16 cellular contexts compared by ENCODE assay signal in genomic region chr3:100928638-100929428, GRCh38.
DNase-seq lines count a peak whose midpoint lies in the region; ATAC-seq and TF ChIP-seq lines count a peak whose summit lies in the region.
"Had no signal": no experiment of that assay in that cellular context is flagged by ENCODE, and none has a peak within 500 bp of the region (broad histone marks: within the 10 kb centered on the region; RNA-seq: fewer than 3 reads in every experiment).

No MANE protein-coding gene starts in this region.

- H3K9me3 ChIP-seq in body of pancreas = no peaks in the 10 kb centered on the region
- H3K9me3 ChIP-seq in heart right ventricle = peaks cover 0 to 8% (median 0%) of the 10 kb centered on the region in 11 donors
- H3K9me3 ChIP-seq in suprapubic skin = no peaks in the 10 kb centered on the region
- no peaks in the 10 kb centered on the region for H3K9me3 ChIP-seq in transverse colon
- H3K9me3 ChIP-seq in BE2C = no peaks in the 10 kb centered on the region

- TF ChIP-seq CTCF in body of pancreas (IDR thresholded peaks at IDR 0.05) (no peak), heart right ventricle (IDR thresholded peaks at IDR 0.05) (no peak), suprapubic skin (IDR thresholded peaks at IDR 0.05) (no peak), transverse colon (IDR thresholded peaks at IDR 0.05) (no peak), BE2C (IDR thresholded peaks at IDR 0.05; ENCODE audit: low read depth, low read length) (no peak)

- in situ Hi-C loops in transverse colon (cut with MboI; ENCODE audit: low pct_ligation_motif_present in 1 of 4, low pct_unique_long_range_greater_than_20kb in 1 of 4, low sequenced_read_pairs in 3 of 4) = no loop called here

- H3K4me3 ChIP-seq in body of pancreas = no peak overlapping the region
- no peak overlapping the region for H3K4me3 ChIP-seq in heart right ventricle
- H3K4me3 ChIP-seq in suprapubic skin = no peak overlapping the region
- H3K4me3 ChIP-seq in transverse colon = no peak overlapping the region
- H3K4me3 ChIP-seq in BE2C (ENCODE audit: low read depth, low read length) = no peak overlapping the region
- H3K4me3 ChIP-seq: GM12878, SK-N-MC had no signal

- TF ChIP-seq POLR2A in body of pancreas (IDR thresholded peaks at IDR 0.05) (no peak), suprapubic skin (IDR thresholded peaks at IDR 0.05) (no peak), transverse colon (IDR thresholded peaks at IDR 0.05) (no peak)

- WGBS in body of pancreas, 2 donors = 56 to 58% methylated on average over 6 of the region's 6 CpGs
- 65 to 72% methylated on average over 6 of the region's 6 CpGs for WGBS in heart right ventricle, 2 donors
- WGBS in suprapubic skin = 67% methylated on average over 6 of the region's 6 CpGs
- WGBS in transverse colon (ENCODE audit: low coverage in 1 of 2), 2 donors = 62 to 72% methylated on average over 5 to 6 of the region's 6 CpGs

- TF ChIP-seq EP300 in suprapubic skin (IDR thresholded peaks at IDR 0.05) = no peak
- TF ChIP-seq EP300 in transverse colon (IDR thresholded peaks at IDR 0.05; ENCODE audit: low read depth) = no peak

- intact Hi-C loops in body of pancreas (cut with DNase I) (no loop called here), heart right ventricle (cut with DNase I) (no loop called here), transverse colon (cut with DNase I; ENCODE audit: low total_unique reads) (no loop called here)

- H3K27ac ChIP-seq in body of pancreas (no peak overlapping the region), heart right ventricle (peak overlapping the region in 6 of 10 donors; percentile 14 to 75 (median 37)), suprapubic skin (peak overlapping the region; percentile 51), transverse colon (no peak overlapping the region)
- H3K27ac ChIP-seq: SK-N-MC had no signal

- H3K36me3 ChIP-seq in body of pancreas (replicated peaks in 1 of 2; ENCODE audit: insufficient read depth in 1 of 2, low read depth in 2 of 2) = no peaks in the 10 kb centered on the region
- H3K36me3 ChIP-seq in heart right ventricle = no peaks in the 10 kb centered on the region
- no peaks in the 10 kb centered on the region for H3K36me3 ChIP-seq in suprapubic skin
- H3K36me3 ChIP-seq in transverse colon = no peaks in the 10 kb centered on the region
- no peaks in the 10 kb centered on the region for H3K36me3 ChIP-seq in BE2C

- H3K4me1 ChIP-seq in body of pancreas (no peaks in the 10 kb centered on the region), heart right ventricle (peaks cover 0 to 6% (median 0%) of the 10 kb centered on the region in 9 donors), suprapubic skin (no peaks in the 10 kb centered on the region), transverse colon (no peaks in the 10 kb centered on the region), BE2C (peaks cover 5% of the 10 kb centered on the region)

- ATAC-seq in body of pancreas (peak; percentile 18), heart right ventricle (peak in 6 of 8 donors; percentile 45 to 91 (median 62))
- ATAC-seq: GM12878; HCT116; stimulated activated naive CD8-positive, alpha-beta T cell treated with anti-CD3 and anti-CD28 coated beads, Interleukin-15, amount 100 ng/mL, for 72 hours had no signal

- H3K27me3 ChIP-seq in body of pancreas (no peaks in the 10 kb centered on the region), heart right ventricle (no peaks in the 10 kb centered on the region), suprapubic skin (no peaks in the 10 kb centered on the region), transverse colon (no peaks in the 10 kb centered on the region), BE2C (no peaks in the 10 kb centered on the region)

- DNase-seq in HCEC 1CT (peak; percentile 72), body of pancreas (peak in 1 of 4 donors; percentile 8), heart right ventricle (peak in 1 of 2 donors; percentile 13), suprapubic skin (ENCODE audit: low spot score in 2 of 2) (no peak), transverse colon (no peak), BE2C (no peak)
- no peak for DNase-seq in central memory CD4-positive, alpha-beta T cell
- DNase-seq: cortex of kidney; NCI-H1694 treated with DMSO at 0.1 percent for 48 hours; NCI-H82; posterior cingulate gyrus; stimulated activated CD4-positive, alpha-beta T cell treated with anti-CD3 and anti-CD28 coated beads, Interleukin-4, amount 100 ng/mL, for 4 hours; stimulated activated naive CD8-positive, alpha-beta T cell treated with anti-CD3 and anti-CD28 coated beads, Interleukin-15, amount 100 ng/mL, for 72 hours had no signal

Comparison
In these comparisons a context has a peak if more than half of its experiments do, and no peak if none do; other contexts are left out.
1. H3K27ac ChIP-seq: peak in heart right ventricle (6 of 10) and suprapubic skin (single experiment); none in body of pancreas (0 of 4) and transverse colon (0 of 4).